In genomic region chr7:5526190-5527037, GRCh38 we compare ENCODE assay signal across 7 cellular contexts. TPM values are rescaled to one million over a fixed set of nuclear protein-coding genes. Genes with fewer than 3 reads are reported as not detected.
A peak's percentile ranks its signal among the peaks of the same experiment; 100 is the strongest.
DNase-seq lines count a peak whose midpoint lies in the region; ATAC-seq and TF ChIP-seq lines count a peak whose summit lies in the region.

No MANE protein-coding gene starts in this region.

- CTCF ChIA-PET in PC-3 (lab: Charles Lee): no interaction called here

- H3K9me2 ChIP-seq in PC-3 (replicated peaks; ENCODE audit: low read length): no peaks in the 10 kb centered on the region

- H2AFZ ChIP-seq in PC-3 (ENCODE audit: low read length): no peak overlapping the region

- peaks cover 48% of the 10 kb centered on the region for H3K36me3 ChIP-seq in PC-3 (ENCODE audit: low read depth, low read length)

- H3K9me3 ChIP-seq in PC-3 (ENCODE audit: low read length): no peaks in the 10 kb centered on the region

- POLR2A ChIA-PET in PC-3 (lab: Charles Lee; ENCODE audit: unreplicated experiment): interaction anchor here (0.5 to 0.7 kb wide), 2 partner anchors 103 to 358 kb away, joined by 3 to 4 read pairs; partner anchors contain the start of gene TNRC18

- H3K27ac ChIP-seq in PC-3 (ENCODE audit: low read length): no peak overlapping the region

- H3K27me3 ChIP-seq in PC-3 (ENCODE audit: low read length): no peaks in the 10 kb centered on the region

- peaks cover 26% of the 10 kb centered on the region for H3F3A ChIP-seq in PC-3 (ENCODE audit: low read length, unreplicated experiment)

- peaks cover 47% of the 10 kb centered on the region for H3K79me2 ChIP-seq in PC-3 (ENCODE audit: low read length)

- H4K20me1 ChIP-seq in PC-3 (ENCODE audit: low read length): peaks cover 45% of the 10 kb centered on the region

- no peak overlapping the region for H3K9ac ChIP-seq in PC-3 (ENCODE audit: low read length)

- intact Hi-C loops in PC-3 (cut with micrococcal nuclease): no loop called here

- TF ChIP-seq CTCF in GM12875 (IDR thresholded peaks at IDR 0.05; ENCODE audit: borderline replicate concordance, insufficient read depth, low read depth, low read length): no peak
- no peak for TF ChIP-seq CTCF in PC-3 (conservative IDR thresholded peaks at IDR 0.05; ENCODE audit: low read depth, low read length)

- DNase-seq in PC-3 (peak; percentile 33), amniotic epithelial cell (ENCODE audit: low read depth) (peak; percentile 44)
- DNase-seq in stimulated activated CD4-positive, alpha-beta T cell treated with anti-CD3 and anti-CD28 coated beads, Interleukin-15, amount 100 ng/mL, for 24 hours: peak; percentile 59

- H3K4me3 ChIP-seq in GM12875 (ENCODE audit: low read depth, low read length): peak overlapping the region; percentile 98
- H3K4me3 ChIP-seq in PC-3 (ENCODE audit: low read length): no peak overlapping the region
- H3K4me3 ChIP-seq in iPS-11a (ENCODE audit: low read depth, low read length): peak overlapping the region; percentile 8

- peaks cover 18% of the 10 kb centered on the region for H3K4me1 ChIP-seq in PC-3 (ENCODE audit: insufficient read depth, low read length)

- ATAC-seq in PC-3 (peak; percentile 6), HG02885 (IDR thresholded peaks at IDR 0.05; ENCODE audit: poor library complexity, unreplicated experiment) (no peak), GM21723 (IDR thresholded peaks at IDR 0.05; ENCODE audit: unreplicated experiment) (no peak)

- no TSS peak for BruUV-seq in PC-3 (replicated peaks; lab: Mats Ljungman, UMichigan)

- no peak overlapping the region for H3K4me2 ChIP-seq in PC-3 (ENCODE audit: low read length)

RNA-seq across cellular contexts. Expression of gene ACTB, which starts 4.0 kb away (rescaled TPM):
- 1,825 and 2,289 TPM in 2 replicates for total RNA-seq in PC-3 (2014; rRNA removed)

RNA-seq across cellular contexts. Expression of gene FBXL18, which starts 12.8 kb away (rescaled TPM):
- total RNA-seq in PC-3 (2014; rRNA removed): 10.2 and 16.2 TPM in 2 replicates
